8 cellular contexts compared by ENCODE assay signal in the genomic region with DNA sequence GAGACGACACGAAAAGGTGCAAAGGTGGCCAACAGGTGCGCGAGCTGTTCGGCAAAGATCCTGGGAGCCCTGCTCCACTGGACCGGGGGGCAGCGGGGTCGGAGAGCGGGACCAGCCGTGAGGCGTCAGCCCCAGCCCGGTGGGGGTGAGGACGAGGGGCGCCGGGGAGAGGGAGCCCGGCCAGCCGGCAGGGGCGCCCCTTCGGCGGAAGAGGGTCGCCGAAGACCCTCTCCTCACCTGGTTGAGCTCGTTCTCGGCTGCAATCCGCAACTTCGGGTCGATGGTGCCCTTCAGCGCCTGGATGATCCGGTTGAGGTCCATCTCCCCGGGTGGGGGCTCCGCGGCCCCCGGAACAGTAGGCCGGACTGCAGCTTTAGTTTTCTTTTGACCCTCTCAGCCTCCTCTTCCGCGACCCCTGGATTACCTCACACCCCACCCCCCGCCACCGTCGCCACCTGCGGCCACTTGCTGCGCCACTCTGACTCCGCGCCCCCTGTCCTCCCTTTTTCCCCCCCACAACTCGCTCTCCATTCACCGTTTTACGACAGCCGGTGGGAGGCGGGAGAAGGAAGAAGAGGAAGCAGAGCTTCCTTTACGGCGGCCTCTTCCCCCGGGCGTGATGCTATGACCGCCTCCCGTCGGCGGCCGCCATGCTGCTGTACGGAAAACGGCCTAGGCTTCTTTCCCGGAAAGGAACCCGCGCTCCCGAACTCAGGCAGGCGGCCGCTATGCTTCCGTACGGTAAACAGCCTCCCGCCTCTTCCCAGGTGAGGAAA. TPM values are rescaled to one million over a fixed set of nuclear protein-coding genes. Genes with fewer than 3 reads are reported as not detected.
DNase-seq lines count a peak whose midpoint lies in the region; ATAC-seq and TF ChIP-seq lines count a peak whose summit lies in the region.

A gene (minus strand): TSS at position 543 of the 776 bp plus-strand sequence. CDS start 222 bp downstream, at position 321.

- H3K79me2 ChIP-seq in parathyroid adenoma: no peaks in the 10 kb centered on the region

- H3K9me3 ChIP-seq in parathyroid adenoma (ENCODE audit: control insufficient read depth, low read length): no peaks in the 10 kb centered on the region
- no peaks in the 10 kb centered on the region for H3K9me3 ChIP-seq in tibial nerve

- DNase-seq in NCI-H128 (lab: John Stamatoyannopoulos, UW; ENCODE audit: unreplicated experiment) (peak; percentile 85), SW 1271 (lab: John Stamatoyannopoulos, UW) (peak; percentile 95 to 96), Right ventricle myocardium inferior (ENCODE audit: missing footprints) (peak; percentile 97), tibial nerve (ENCODE audit: low spot score in 2 of 2) (peak; percentile 81 to 88)
- peak; percentile 67 for DNase-seq in activated naive CD8-positive, alpha-beta T cell treated with anti-CD3 and anti-CD28 coated beads, Interleukin-2, amount 50 U/mL, for 16 hours (ENCODE audit: low read depth, low spot score)

- H3K4me1 ChIP-seq in parathyroid adenoma (peaks cover 18% of the 10 kb centered on the region), tibial nerve (peaks cover 0 to 45% (median 18%) of the 10 kb centered on the region in 4 donors)

- peak within 1 kb of the TSS; percentile 91 for H3K4me3 ChIP-seq in parathyroid adenoma (ENCODE audit: low read depth, low read length)
- peak within 1 kb of the TSS; percentile 56 to 94 (median 78) for H3K4me3 ChIP-seq in tibial nerve

- no peak for TF ChIP-seq POLR2A in tibial nerve (IDR thresholded peaks at IDR 0.05)

- 0 to 1% methylated on average over 60 to 67 of the region's 68 CpGs for WGBS in tibial nerve, 2 donors

- peak within 1 kb of the TSS; percentile 58 for H3K9ac ChIP-seq in parathyroid adenoma

- H3K36me3 ChIP-seq in parathyroid adenoma (ENCODE audit: control insufficient read depth, insufficient read depth, low read length) (no peaks in the 10 kb centered on the region), tibial nerve (no peaks in the 10 kb centered on the region)

- ATAC-seq in HG02759 (IDR thresholded peaks at IDR 0.05; ENCODE audit: unreplicated experiment) (peak; percentile 83), Right ventricle myocardium inferior (peak; percentile 96)

- peak within 1 kb of the TSS; percentile 93 for H2AFZ ChIP-seq in parathyroid adenoma

- H3K27ac ChIP-seq in parathyroid adenoma: peak within 1 kb of the TSS; percentile 66
- H3K27ac ChIP-seq in tibial nerve: peak within 1 kb of the TSS; percentile 55 to 92 (median 88)

- intact Hi-C loops in Right ventricle myocardium inferior (cut with DNase I): loop anchor here (2.0 kb wide), 1 partner anchor 59 kb away; a partner anchor contains a TSS

- peak in 1 of 2 donors; percentile 86 for TF ChIP-seq EP300 in tibial nerve (IDR thresholded peaks at IDR 0.05)

- TF ChIP-seq CTCF in GM12873 (IDR thresholded peaks at IDR 0.05; ENCODE audit: insufficient read depth, low read depth, low read length, missing control alignments): peak; percentile 63
- TF ChIP-seq CTCF in parathyroid adenoma (IDR thresholded peaks at IDR 0.05): no peak
- TF ChIP-seq CTCF in tibial nerve (IDR thresholded peaks at IDR 0.05): peak in 1 of 5 experiments; percentile 27

- H3K27me3 ChIP-seq in parathyroid adenoma (ENCODE audit: control insufficient read depth, insufficient read depth, low read length) (no peaks in the 10 kb centered on the region), tibial nerve (no peaks in the 10 kb centered on the region)

- H3K4me2 ChIP-seq in parathyroid adenoma (ENCODE audit: low read length): peak within 1 kb of the TSS; percentile 94

RNA-seq across cellular contexts. Expression of the gene that starts here (rescaled TPM):
- total RNA-seq in Right ventricle myocardium inferior (21.5 TPM), tibial nerve (10 to 100 TPM; 34.7 to 52.0 (median 42.9) TPM)

Comparison
In these comparisons a context has a peak if more than half of its experiments do, and no peak if none do; other contexts are left out.
1. Peak in every context shown above with its lines: DNase-seq, ATAC-seq, H3K4me3 ChIP-seq and H3K27ac ChIP-seq.